Comparison of ENCODE assay signal across 1 cellular context in the genomic region with DNA sequence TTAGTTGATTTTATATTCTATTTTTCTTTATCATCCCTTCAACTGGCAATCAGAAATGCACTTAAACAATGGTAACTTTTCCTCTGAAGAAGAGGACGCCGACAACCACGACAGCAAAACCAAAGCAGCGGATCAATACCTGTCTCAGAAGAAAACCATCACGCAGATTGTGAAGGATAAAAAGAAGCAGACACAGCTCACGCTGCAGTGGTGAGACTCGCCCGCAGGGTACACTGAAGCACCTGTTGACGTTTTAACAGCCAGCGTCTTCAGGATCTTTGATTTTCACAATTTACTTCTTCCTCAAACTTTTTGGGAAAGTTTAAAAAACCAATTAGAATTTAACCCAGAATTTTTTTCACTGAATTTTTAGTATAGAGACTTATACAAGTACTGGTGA.
TF ChIP-seq lines count a peak whose summit lies in the region.

No MANE protein-coding gene starts in this region.

TF ChIP-seq in IMR-90, 13 proteins besides CTCF, POLR2A, EP300 and RAD21 (continued from another document):
- TF ChIP-seq CEBPB (IDR thresholded peaks at IDR 0.05; ENCODE audit: low read depth, low read length) (no peak), FOS (IDR thresholded peaks at IDR 0.05; ENCODE audit: low read depth, low read length) (no peak)
- TF ChIP-seq, protein P1, sequence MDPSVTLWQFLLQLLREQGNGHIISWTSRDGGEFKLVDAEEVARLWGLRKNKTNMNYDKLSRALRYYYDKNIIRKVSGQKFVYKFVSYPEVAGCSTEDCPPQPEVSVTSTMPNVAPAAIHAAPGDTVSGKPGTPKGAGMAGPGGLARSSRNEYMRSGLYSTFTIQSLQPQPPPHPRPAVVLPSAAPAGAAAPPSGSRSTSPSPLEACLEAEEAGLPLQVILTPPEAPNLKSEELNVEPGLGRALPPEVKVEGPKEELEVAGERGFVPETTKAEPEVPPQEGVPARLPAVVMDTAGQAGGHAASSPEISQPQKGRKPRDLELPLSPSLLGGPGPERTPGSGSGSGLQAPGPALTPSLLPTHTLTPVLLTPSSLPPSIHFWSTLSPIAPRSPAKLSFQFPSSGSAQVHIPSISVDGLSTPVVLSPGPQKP (IDR thresholded peaks at IDR 0.05; ENCODE audit: borderline replicate concordance, low read depth, low read length), result no peak
